Comparison of ENCODE assay signal across 8 cellular contexts in genomic region chr19:47225746-47226425, GRCh38. TPM values are rescaled to one million over a fixed set of nuclear protein-coding genes. Genes with fewer than 3 reads are reported as not detected.
A peak's percentile ranks its signal among the peaks of the same experiment; 100 is the strongest.
DNase-seq lines count a peak whose midpoint lies in the region; ATAC-seq and TF ChIP-seq lines count a peak whose summit lies in the region.

No MANE protein-coding gene starts in this region.

- H3K9me3 ChIP-seq in HUES64 (ENCODE audit: insufficient read depth, low read depth, low read length) (no peaks in the 10 kb centered on the region), PC-3 (ENCODE audit: low read length) (no peaks in the 10 kb centered on the region), esophagus squamous epithelium (no peaks in the 10 kb centered on the region)

- POLR2A ChIA-PET in PC-3 (lab: Charles Lee; ENCODE audit: unreplicated experiment) = interaction anchor here (0.7 to 1.0 kb wide), 2 partner anchors 18 to 31 kb away, joined by 3 to 23 read pairs; no protein-coding TSS in a partner anchor

- H3K79me2 ChIP-seq in PC-3 (ENCODE audit: low read length) = no peaks in the 10 kb centered on the region

- no peaks in the 10 kb centered on the region for H3K9me2 ChIP-seq in PC-3 (replicated peaks; ENCODE audit: low read length)

- H3K27ac ChIP-seq in C4-2B = peak overlapping the region; percentile 99
- peak overlapping the region; percentile 98 for H3K27ac ChIP-seq in HUES64 (ENCODE audit: low read depth, low read length)
- H3K27ac ChIP-seq in PC-3 (ENCODE audit: low read length) = peak overlapping the region; percentile 40
- peak overlapping the region; percentile 94 to 100 (median 98) for H3K27ac ChIP-seq in esophagus squamous epithelium

- CTCF ChIA-PET in PC-3 (lab: Charles Lee) = interaction anchor here (0.8 to 1.3 kb wide), 2 partner anchors 18 to 43 kb away, joined by 6 read pairs; no protein-coding TSS in a partner anchor

- no peaks in the 10 kb centered on the region for H3F3A ChIP-seq in PC-3 (ENCODE audit: low read length, unreplicated experiment)

- peak overlapping the region; percentile 70 for H3K4me3 ChIP-seq in HUES64 (ENCODE audit: low read length)
- peak overlapping the region; percentile 64 for H3K4me3 ChIP-seq in PC-3 (ENCODE audit: low read length)
- H3K4me3 ChIP-seq in esophagus squamous epithelium = peak overlapping the region; percentile 34 to 99 (median 74)

- TF ChIP-seq POLR2A in esophagus squamous epithelium (IDR thresholded peaks at IDR 0.05) = peak; percentile 48 to 100 (median 98)

- ATAC-seq in GM19372 (IDR thresholded peaks at IDR 0.05; ENCODE audit: low read depth, unreplicated experiment) = peak; percentile 47
- ATAC-seq in PC-3 = peak; percentile 63

- H3K36me3 ChIP-seq in HUES64 (ENCODE audit: insufficient read depth, low read length) = peaks cover 4% of the 10 kb centered on the region
- H3K36me3 ChIP-seq in PC-3 (ENCODE audit: low read depth, low read length) = no peaks in the 10 kb centered on the region
- peaks cover 0 to 17% (median 8%) of the 10 kb centered on the region in 3 donors for H3K36me3 ChIP-seq in esophagus squamous epithelium

- H2AFZ ChIP-seq in PC-3 (ENCODE audit: low read length) = peak overlapping the region; percentile 86

- TF ChIP-seq CTCF in C4-2B (conservative IDR thresholded peaks at IDR 0.05) (peak; percentile 33; the same call in 1 of the 2 replicates), PC-3 (conservative IDR thresholded peaks at IDR 0.05; ENCODE audit: low read depth, low read length) (no peak), esophagus squamous epithelium (IDR thresholded peaks at IDR 0.05) (peak in 5 of 6 experiments; percentile 30 to 76 (median 68))

- BruUV-seq in PC-3 (replicated peaks; lab: Mats Ljungman, UMichigan) = no TSS peak

- peaks cover 17% of the 10 kb centered on the region for H3K4me1 ChIP-seq in HUES64 (ENCODE audit: insufficient read depth, low read length)
- H3K4me1 ChIP-seq in PC-3 (ENCODE audit: insufficient read depth, low read length) = peaks cover 25% of the 10 kb centered on the region
- peaks cover 29 to 58% (median 32%) of the 10 kb centered on the region in 3 donors for H3K4me1 ChIP-seq in esophagus squamous epithelium

- intact Hi-C loops in PC-3 (cut with micrococcal nuclease) = no loop called here
- intact Hi-C loops in esophagus squamous epithelium (cut with DNase I) = no loop called here

- H3K27me3 ChIP-seq in HUES64 (ENCODE audit: insufficient read depth, low read length) = peaks cover 4% of the 10 kb centered on the region
- no peaks in the 10 kb centered on the region for H3K27me3 ChIP-seq in PC-3 (ENCODE audit: low read length)
- peaks cover 0 to 25% (median 0%) of the 10 kb centered on the region in 4 donors for H3K27me3 ChIP-seq in esophagus squamous epithelium

- peak overlapping the region; percentile 88 for H3K4me2 ChIP-seq in PC-3 (ENCODE audit: low read length)

- WGBS in HUES64 = 3% methylated on average over 59 of the region's 59 CpGs
- WGBS in esophagus squamous epithelium, 2 donors = 20% methylated on average over 8 of the region's 59 CpGs

- no peaks in the 10 kb centered on the region for H4K20me1 ChIP-seq in PC-3 (ENCODE audit: low read length)

- H3K9ac ChIP-seq in HUES64 (ENCODE audit: low read depth, low read length) = peak overlapping the region; percentile 79
- H3K9ac ChIP-seq in PC-3 (ENCODE audit: low read length) = peak overlapping the region; percentile 56

- DNase-seq in PC-3 (peak; percentile 81), esophagus squamous epithelium (lab: John Stamatoyannopoulos, UW) (no peak), myocyte (ENCODE audit: low read depth) (peak; percentile 88)
- DNase-seq in activated T-cell treated with anti-CD3 and anti-CD28 coated beads, Interleukin-2, amount 50 U/mL, for 48 hours = peak; percentile 84 to 91
- peak; percentile 75 to 82 for DNase-seq in stimulated activated CD8-positive, alpha-beta memory T cell treated with anti-CD3 and anti-CD28 coated beads, Interleukin-7, amount 100 ng/mL, for 1 hour (ENCODE audit: low read depth in 2 of 2)

RNA-seq across cellular contexts. Expression of gene BBC3, which starts 5.1 kb away (rescaled TPM):
- 15.9 TPM for polyA plus RNA-seq in HUES64 (2013, experiment 1 of 2)
- 13.9 TPM for polyA plus RNA-seq in HUES64 (2013, experiment 2 of 2)
- total RNA-seq in PC-3 (2014; rRNA removed) (2.4 and 2.9 TPM in 2 replicates), esophagus squamous epithelium (1 to 10 TPM in 3 of 4 donors, under 1 TPM in 1; 0.48 to 3.2 (median 2.6) TPM), myocyte (13.2 and 18.0 TPM in 2 replicates)
- polyA plus RNA-seq in myocyte (2012) = 21.5 TPM

RNA-seq across cellular contexts. Expression of gene CCDC9, which starts 30.4 kb away (rescaled TPM):
- 16.7 TPM for polyA plus RNA-seq in HUES64 (2013, experiment 1 of 2)
- 16.2 TPM for polyA plus RNA-seq in HUES64 (2013, experiment 2 of 2)
- total RNA-seq in PC-3 (2014; rRNA removed) (8.3 and 12.4 TPM in 2 replicates), esophagus squamous epithelium (10 to 100 TPM in 2 of 4 donors, 1 to 10 TPM in 2; 6.6 to 16.8 (median 10.5) TPM), myocyte (5.9 and 6.9 TPM in 2 replicates)
- polyA plus RNA-seq in myocyte (2012) = 24.9 TPM

RNA-seq across cellular contexts. Expression of gene INAFM1, which starts 48.8 kb away (rescaled TPM):
- polyA plus RNA-seq in HUES64 (2013, experiment 1 of 2) = 3.9 TPM
- polyA plus RNA-seq in HUES64 (2013, experiment 2 of 2) = 6.5 TPM
- total RNA-seq in PC-3 (2014; rRNA removed) (2.5 and 5.1 TPM in 2 replicates), esophagus squamous epithelium (1 to 10 TPM; 1.4 to 8.2 (median 3.5) TPM), myocyte (1.8 and 1.9 TPM in 2 replicates)
- polyA plus RNA-seq in myocyte (2012) = 9.3 TPM

Comparison
In these comparisons a context has a peak if more than half of its experiments do, and no peak if none do; other contexts are left out.
1. H3K27ac ChIP-seq: peak in every context shown above with its lines; median percentile 99 in C4-2B; 98 in esophagus squamous epithelium; 98 in HUES64; 40 in PC-3.